In genomic region chr2:225452677-225453076, GRCh38 we compare ENCODE assay signal across 27 cellular contexts. TPM values are rescaled to one million over a fixed set of nuclear protein-coding genes. Genes with fewer than 3 reads are reported as not detected.
"Had no signal": no experiment of that assay in that cellular context is flagged by ENCODE, and none has a peak within 500 bp of the region (broad histone marks: within the 10 kb centered on the region; RNA-seq: fewer than 3 reads in every experiment).

No MANE protein-coding gene starts in this region.

- ATAC-seq: activated CD8-positive, alpha-beta T cell treated with anti-CD3 and anti-CD28 coated beads for 36 hours; foreskin keratinocyte; left lobe of liver; natural killer cell treated with Interleukin-12 subunit alpha and Interleukin-12 subunit beta and Interleukin-15 and Interleukin-18, amount 100 ng/mL, for 72 hours; stimulated activated memory B cell treated with anti-CD40 and anti-IgM and Interleukin-4, amounts not matched to agents 10 μg/mL and 1 μg/mL and 100 μg/mL, for 72 hours; WTC11 had no signal

- DNase-seq: activated CD4-positive, alpha-beta T cell treated with anti-CD3 and anti-CD28 coated beads for 48 hours; activated CD8-positive, alpha-beta T cell treated with anti-CD3 and anti-CD28 coated beads for 36 hours; activated naive CD4-positive, alpha-beta T cell treated with Interleukin-2 at 50 U/mL for 16 hours; activated naive CD8-positive, alpha-beta T cell treated with anti-CD3 and anti-CD28 coated beads, Interleukin-2, amount 10 ng/mL, durations not matched to agents 7 days and 5 days; activated T-cell treated with anti-CD3 and anti-CD28 coated beads, Interleukin-2, amount 50 U/mL, for 24 hours; anterior cingulate cortex; cerebellar nuclear complex; effector CD8-positive, alpha-beta T cell; foreskin keratinocyte; hypothalamus; nucleus accumbens; posterior cingulate gyrus; sigmoid colon; spleen; stimulated activated CD4-positive, alpha-beta T cell treated with anti-CD3 and anti-CD28 coated beads, Interleukin-4, amount 100 ng/mL, for 4 hours; upper lobe of left lung had no signal

- H3K4me3 ChIP-seq: esophagus muscularis mucosa, lung, sigmoid colon, spleen, thoracic aorta, upper lobe of left lung had no signal

RNA-seq across cellular contexts. Expression of gene NYAP2, which starts 53.2 kb away (rescaled TPM):
- total RNA-seq: activated CD8-positive, alpha-beta T cell treated with anti-CD3 and anti-CD28 coated beads for 36 hours; activated naive CD8-positive, alpha-beta T cell treated with anti-CD3 and anti-CD28 coated beads, Interleukin-2, amount 10 ng/mL, durations not matched to agents 7 days and 5 days; activated T-helper 2 cell treated with anti-CD3 and anti-CD28 coated beads, Interferon-gamma antibody, Interleukin-2, Interleukin-4, amounts not matched to agents 10 μg/mL and 5 μg/mL and 100 μg/mL, durations not matched to agents 14 hours and 24 hours and 36 hours; bronchial epithelial cell; foreskin keratinocyte; left lobe of liver; mesothelial cell of epicardium; natural killer cell treated with Interleukin-12 subunit alpha and Interleukin-12 subunit beta and Interleukin-15 and Interleukin-18, amount 100 ng/mL, for 72 hours; renal cortical epithelial cell; WTC11 had no signal
